Comparison of ENCODE assay signal across 19 cellular contexts in the genomic region with DNA sequence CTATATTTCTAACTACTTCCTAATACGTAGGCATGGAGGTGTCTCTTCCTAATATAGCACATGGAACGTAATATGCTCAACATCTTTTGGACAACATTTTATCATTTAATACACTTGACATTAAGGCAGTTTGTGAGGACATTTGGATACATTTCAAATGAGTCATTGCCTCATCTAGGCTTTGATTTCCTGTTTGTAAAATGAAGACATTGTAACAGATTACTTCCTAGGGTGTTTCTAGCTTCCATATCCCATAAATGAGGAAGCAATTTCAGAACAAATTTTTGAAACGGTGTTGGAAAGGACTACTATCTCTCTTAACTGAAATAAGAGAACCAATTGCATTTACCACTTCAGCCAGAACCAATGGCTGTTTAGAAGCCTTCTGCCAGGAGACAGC. TPM values are rescaled to one million over a fixed set of nuclear protein-coding genes. Genes with fewer than 3 reads are reported as not detected.
A peak's percentile ranks its signal among the peaks of the same experiment; 100 is the strongest.
DNase-seq lines count a peak whose midpoint lies in the region; TF ChIP-seq lines count a peak whose summit lies in the region.
"Had no signal": no experiment of that assay in that cellular context is flagged by ENCODE, and none has a peak within 500 bp of the region (broad histone marks: within the 10 kb centered on the region; RNA-seq: fewer than 3 reads in every experiment).

No MANE protein-coding gene starts in this region.

- no peaks in the 10 kb centered on the region for H3K36me3 Mint-ChIP-seq in Caco-2 (ENCODE audit: insufficient read depth, unreplicated experiment)
- H3K36me3 Mint-ChIP-seq: activated naive CD4-positive, alpha-beta T cell treated with anti-CD3 and anti-CD28 coated beads, Interleukin-2, amount 50 U/mL, for 24 hours; CD4-positive, alpha-beta memory T cell had no signal

- H3K4me3 ChIP-seq in choroid plexus epithelial cell (ENCODE audit: low read depth, low read length) (no peak overlapping the region), Caco-2 (ENCODE audit: low read depth, low read length) (no peak overlapping the region)
- H3K4me3 ChIP-seq: esophagus muscularis mucosa, sigmoid colon, upper lobe of left lung had no signal

- no peaks in the 10 kb centered on the region for H3K27me3 Mint-ChIP-seq in Caco-2 (ENCODE audit: insufficient read depth, unreplicated experiment)
- H3K27me3 Mint-ChIP-seq: activated naive CD4-positive, alpha-beta T cell treated with anti-CD3 and anti-CD28 coated beads, Interleukin-2, amount 50 U/mL, for 24 hours; CD4-positive, alpha-beta memory T cell had no signal

- BruUV-seq in Caco-2 (replicated peaks; lab: Mats Ljungman, UMichigan): no TSS peak

- H3K27me3 ChIP-seq in Caco-2 (replicated peaks; ENCODE audit: control insufficient read depth, insufficient read depth, low read length): no peaks in the 10 kb centered on the region
- H3K27me3 ChIP-seq: esophagus muscularis mucosa, sigmoid colon, upper lobe of left lung had no signal

- POLR2A ChIA-PET in Caco-2 (lab: Charles Lee): no interaction called here

- peak; percentile 71 for DNase-seq in EL
- DNase-seq in M059J (ENCODE audit: low read depth): peak; percentile 84
- DNase-seq in choroid plexus epithelial cell (ENCODE audit: low read depth): peak; percentile 70
- peak; percentile 62 for DNase-seq in kidney tubule cell (ENCODE audit: low spot score)
- no peak for DNase-seq in NCI-H510A treated with DMSO at 0.1 percent for 48 hours (lab: John Stamatoyannopoulos, UW)
- DNase-seq in Caco-2: no peak
- DNase-seq in stimulated activated CD8-positive, alpha-beta memory T cell treated with anti-CD3 and anti-CD28 coated beads, Interleukin-4, amount 100 ng/mL, for 48 hours: no peak
- DNase-seq in globus pallidus (ENCODE audit: low spot score): no peak
- DNase-seq: activated CD4-positive, CD25-positive, alpha-beta regulatory T cell; activated CD8-positive, alpha-beta memory T cell treated with anti-CD3 and anti-CD28 coated beads, Interleukin-2, amount 50 U/mL, for 48 hours; CD4-positive, alpha-beta memory T cell; GF-D8; NCI-H1105 treated with DMSO at 0.1 percent for 48 hours; sigmoid colon; stimulated activated CD4-positive, alpha-beta T cell treated with anti-CD3 and anti-CD28 coated beads, Interleukin-4, amount 100 ng/mL, for 24 hours; upper lobe of left lung had no signal

- no peaks in the 10 kb centered on the region for H3K4me1 ChIP-seq in Caco-2
- H3K4me1 ChIP-seq: sigmoid colon had no signal

- no peaks in the 10 kb centered on the region for H3K36me3 ChIP-seq in Caco-2 (ENCODE audit: control insufficient read depth, insufficient read depth, low read length)
- H3K36me3 ChIP-seq: esophagus muscularis mucosa, sigmoid colon, upper lobe of left lung had no signal

- H3K9me3 ChIP-seq in Caco-2: no peaks in the 10 kb centered on the region
- H3K9me3 ChIP-seq: esophagus muscularis mucosa, sigmoid colon, upper lobe of left lung had no signal

- no peak for TF ChIP-seq CTCF in choroid plexus epithelial cell (conservative IDR thresholded peaks at IDR 0.05; ENCODE audit: low read depth, low read length)
- TF ChIP-seq CTCF in Caco-2 (IDR thresholded peaks at IDR 0.05; ENCODE audit: insufficient read depth in 1 of 2, low read depth in 1 of 2, low read length in 1 of 2, severe bottlenecking in 1 of 2, unreplicated experiment in 1 of 2): no peak

- H3K4me1 Mint-ChIP-seq in Caco-2 (ENCODE audit: low read depth, unreplicated experiment): no peaks in the 10 kb centered on the region

- H3K4me3 Mint-ChIP-seq in Caco-2 (ENCODE audit: unreplicated experiment): no peak overlapping the region
- H3K4me3 Mint-ChIP-seq: activated naive CD4-positive, alpha-beta T cell treated with anti-CD3 and anti-CD28 coated beads, Interleukin-2, amount 50 U/mL, for 24 hours; CD4-positive, alpha-beta memory T cell had no signal

- H3K9me3 Mint-ChIP-seq in Caco-2 (ENCODE audit: unreplicated experiment): no peaks in the 10 kb centered on the region
- H3K9me3 Mint-ChIP-seq: activated naive CD4-positive, alpha-beta T cell treated with anti-CD3 and anti-CD28 coated beads, Interleukin-2, amount 50 U/mL, for 24 hours; CD4-positive, alpha-beta memory T cell had no signal

- CTCF ChIA-PET in Caco-2 (lab: Charles Lee): no interaction called here

- no peak overlapping the region for H3K27ac Mint-ChIP-seq in Caco-2 (ENCODE audit: unreplicated experiment)
- H3K27ac Mint-ChIP-seq: CD4-positive, alpha-beta memory T cell had no signal

- intact Hi-C loops in Caco-2 (cut with micrococcal nuclease; ENCODE audit: unreplicated experiment): no loop called here

RNA-seq across cellular contexts. Expression of gene SLC28A3, which starts 38.7 kb away (rescaled TPM):
- total RNA-seq in M059J (2014; rRNA removed; shearing (Covaris generic)): 0.42 and 0.67 TPM in 2 replicates
- 2.1 and 2.6 TPM in 2 replicates for total RNA-seq in Caco-2 (2022)
- total RNA-seq: CD4-positive, alpha-beta memory T cell; lung microvascular endothelial cell; sigmoid colon had no signal

Comparison
In these comparisons a context has a peak if more than half of its experiments do, and no peak if none do; other contexts are left out.
1. DNase-seq: peak in EL (single experiment), M059J (single experiment), choroid plexus epithelial cell (single experiment) and kidney tubule cell (single experiment); none in NCI-H510A treated with DMSO at 0.1 percent for 48 hours (single experiment), Caco-2 (0 of 2), stimulated activated CD8-positive, alpha-beta memory T cell treated with anti-CD3 and anti-CD28 coated beads, Interleukin-4, amount 100 ng/mL, for 48 hours (single experiment) and globus pallidus (single experiment).